In the genomic region with DNA sequence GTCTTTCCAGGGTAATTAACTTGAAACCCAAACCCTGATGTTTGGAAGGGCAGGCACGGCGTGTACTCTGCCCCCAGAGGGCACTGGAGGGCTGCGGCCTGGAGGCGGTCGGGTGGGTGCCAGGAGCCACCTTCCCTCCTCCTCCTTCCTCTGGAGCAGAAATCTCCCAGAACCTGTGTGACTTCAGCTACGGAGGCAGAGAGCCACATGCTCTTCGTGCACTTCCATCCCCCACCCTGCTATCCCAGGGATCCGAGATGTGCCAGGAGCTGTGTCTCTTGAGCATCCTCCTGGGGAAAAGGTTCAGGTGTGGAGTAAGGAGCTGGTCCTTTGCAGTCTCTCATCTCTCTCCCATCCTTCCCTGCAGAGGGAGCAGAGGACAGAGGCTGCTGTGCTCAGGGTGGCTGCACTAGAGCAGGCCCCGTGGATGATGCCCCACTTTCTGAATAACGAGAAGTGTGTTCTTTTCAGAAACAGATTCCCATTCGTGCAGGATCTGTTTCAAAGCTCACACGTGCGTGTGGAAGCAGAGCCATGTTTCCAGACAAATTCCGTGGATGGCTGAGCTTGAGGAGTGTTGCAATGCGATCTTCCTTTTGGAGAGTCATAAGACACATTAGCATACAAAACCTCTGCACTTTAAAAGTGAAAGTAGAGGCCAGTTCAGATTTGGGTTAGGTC, we compare ENCODE assay signal across 2 cellular contexts.
A peak's percentile ranks its signal among the peaks of the same experiment; 100 is the strongest.
TF ChIP-seq lines count a peak whose summit lies in the region.

No MANE protein-coding gene starts in this region.

TF ChIP-seq in H1, 55 proteins besides CTCF, POLR2A, EP300 and RAD21:
- TF ChIP-seq PHF8 (conservative IDR thresholded peaks at IDR 0.05; ENCODE audit: low read depth, low read length) (no peak), HDAC6 (IDR thresholded peaks at IDR 0.05; ENCODE audit: low read depth, low read length) (no peak), TAF7 (optimal IDR thresholded peaks at IDR 0.05; ENCODE audit: borderline replicate concordance, low read depth, low read length) (no peak), CTBP2 (IDR thresholded peaks at IDR 0.05; ENCODE audit: borderline replicate concordance, insufficient read depth, insufficient read length, low read length) (no peak), ATF3 (IDR thresholded peaks at IDR 0.05; ENCODE audit: insufficient read depth, low read depth, low read length) (no peak), RNF2 (IDR thresholded peaks at IDR 0.05; ENCODE audit: borderline replicate concordance, low read depth, low read length, missing control alignments, poor library complexity, severe bottlenecking) (no peak), E2F6 (IDR thresholded peaks at IDR 0.05) (0 out of 2 replicates have a peak, but pooled peaks have one; percentile 14)
- TF ChIP-seq, protein P1, sequence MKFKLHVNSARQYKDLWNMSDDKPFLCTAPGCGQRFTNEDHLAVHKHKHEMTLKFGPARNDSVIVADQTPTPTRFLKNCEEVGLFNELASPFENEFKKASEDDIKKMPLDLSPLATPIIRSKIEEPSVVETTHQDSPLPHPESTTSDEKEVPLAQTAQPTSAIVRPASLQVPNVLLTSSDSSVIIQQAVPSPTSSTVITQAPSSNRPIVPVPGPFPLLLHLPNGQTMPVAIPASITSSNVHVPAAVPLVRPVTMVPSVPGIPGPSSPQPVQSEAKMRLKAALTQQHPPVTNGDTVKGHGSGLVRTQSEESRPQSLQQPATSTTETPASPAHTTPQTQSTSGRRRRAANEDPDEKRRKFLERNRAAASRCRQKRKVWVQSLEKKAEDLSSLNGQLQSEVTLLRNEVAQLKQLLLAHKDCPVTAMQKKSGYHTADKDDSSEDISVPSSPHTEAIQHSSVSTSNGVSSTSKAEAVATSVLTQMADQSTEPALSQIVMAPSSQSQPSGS (IDR thresholded peaks at IDR 0.05; ENCODE audit: low read length) = no peak
- TF ChIP-seq, protein P2, sequence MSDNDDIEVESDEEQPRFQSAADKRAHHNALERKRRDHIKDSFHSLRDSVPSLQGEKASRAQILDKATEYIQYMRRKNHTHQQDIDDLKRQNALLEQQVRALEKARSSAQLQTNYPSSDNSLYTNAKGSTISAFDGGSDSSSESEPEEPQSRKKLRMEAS (IDR thresholded peaks at IDR 0.05) = peak; percentile 36
- TF ChIP-seq, protein P3, sequence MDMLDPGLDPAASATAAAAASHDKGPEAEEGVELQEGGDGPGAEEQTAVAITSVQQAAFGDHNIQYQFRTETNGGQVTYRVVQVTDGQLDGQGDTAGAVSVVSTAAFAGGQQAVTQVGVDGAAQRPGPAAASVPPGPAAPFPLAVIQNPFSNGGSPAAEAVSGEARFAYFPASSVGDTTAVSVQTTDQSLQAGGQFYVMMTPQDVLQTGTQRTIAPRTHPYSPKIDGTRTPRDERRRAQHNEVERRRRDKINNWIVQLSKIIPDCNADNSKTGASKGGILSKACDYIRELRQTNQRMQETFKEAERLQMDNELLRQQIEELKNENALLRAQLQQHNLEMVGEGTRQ (IDR thresholded peaks at IDR 0.05; ENCODE audit: low read length) = no peak

TF ChIP-seq in neural cell, 6 proteins besides CTCF, POLR2A, EP300 and RAD21:
- peak; percentile 73 for TF ChIP-seq SMC3 (conservative IDR thresholded peaks at IDR 0.05; ENCODE audit: poor library complexity)
- no peak for TF ChIP-seq TAF1 (IDR thresholded peaks at IDR 0.05; ENCODE audit: low read depth)
